19 cellular contexts compared by ENCODE assay signal in the genomic region with DNA sequence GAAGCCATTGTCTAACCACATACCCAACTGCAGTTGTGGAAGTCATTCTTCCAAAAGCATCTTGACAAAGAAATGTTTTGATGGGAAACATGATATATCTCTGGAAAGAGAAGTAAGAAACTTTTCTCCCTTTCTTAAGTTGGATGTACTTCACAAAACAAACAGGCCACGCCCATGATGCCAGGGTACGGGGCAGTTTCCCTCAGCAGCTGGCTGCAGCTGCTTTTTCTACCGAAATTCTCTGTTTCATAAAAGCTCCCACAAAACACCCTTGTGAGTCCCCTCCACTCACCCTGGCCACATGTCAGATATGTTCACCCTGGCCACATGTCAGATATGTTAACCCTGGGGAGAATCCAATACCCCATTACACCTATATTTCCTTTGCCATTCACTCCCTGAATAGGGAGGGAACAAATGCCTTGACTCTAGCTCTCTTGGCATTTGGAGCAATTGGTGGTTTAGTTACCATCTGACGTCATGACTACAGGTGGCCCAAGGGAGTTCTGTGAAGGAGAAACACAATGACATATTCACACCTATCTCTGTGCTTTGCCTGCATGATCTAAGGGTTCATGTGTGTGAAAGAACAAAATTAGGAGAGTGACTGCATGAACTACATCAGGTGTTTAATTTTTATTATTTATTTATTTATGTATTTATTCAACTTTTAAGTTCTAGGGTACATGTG.
A peak's percentile ranks its signal among the peaks of the same experiment; 100 is the strongest.
DNase-seq lines count a peak whose midpoint lies in the region; ATAC-seq, FAIRE-seq and TF ChIP-seq lines count a peak whose summit lies in the region.
"Had no signal": no experiment of that assay in that cellular context is flagged by ENCODE, and none has a peak within 500 bp of the region (broad histone marks: within the 10 kb centered on the region; RNA-seq: fewer than 3 reads in every experiment).

No MANE protein-coding gene starts in this region.

- SMC1A ChIA-PET in GM12878 (lab: Charles Lee; ENCODE audit: uncharacterized antibody, unreplicated experiment) = interaction anchor here (0.6 to 2.2 kb wide), 5 partner anchors 11 to 37 kb away, joined by 3 to 9 read pairs (median 4); no protein-coding TSS in a partner anchor

- H3K4me1 ChIP-seq in KMS-11 (ENCODE audit: low read depth, poor library complexity, severe bottlenecking) (peaks cover 17% of the 10 kb centered on the region), GM12878 (ENCODE audit: control insufficient read depth, insufficient read depth, low read length) (peaks cover 9% of the 10 kb centered on the region), heart left ventricle (peaks cover 0 to 37% (median 16%) of the 10 kb centered on the region in 12 donors)
- H3K4me1 ChIP-seq: Peyer's patch had no signal

- in situ Hi-C loops in GM12878 (cut with MboI) = no loop called here

- H4K20me1 ChIP-seq in KMS-11 (ENCODE audit: insufficient read depth) (no peaks in the 10 kb centered on the region), GM12878 (ENCODE audit: control insufficient read depth, insufficient read depth) (no peaks in the 10 kb centered on the region)

- H3K4me1 Mint-ChIP-seq in osteocyte (ENCODE audit: unreplicated experiment) = peaks cover 52% of the 10 kb centered on the region
- H3K4me1 Mint-ChIP-seq: CD8-positive, alpha-beta memory T cell; T-helper 17 cell had no signal

- H3K79me2 ChIP-seq in KMS-11 (ENCODE audit: insufficient read depth, low read depth) = no peaks in the 10 kb centered on the region
- H3K79me2 ChIP-seq in GM12878 (ENCODE audit: control insufficient read depth, insufficient read depth, low read length) = no peaks in the 10 kb centered on the region

- H3K9me3 Mint-ChIP-seq in osteocyte (ENCODE audit: unreplicated experiment) = peaks cover 15% of the 10 kb centered on the region
- H3K9me3 Mint-ChIP-seq: CD8-positive, alpha-beta memory T cell had no signal

- ATAC-seq in GM12878 (peak; percentile 89), heart left ventricle (no peak)
- ATAC-seq: SK-N-SH treated with all-trans-retinoic acid at 6 μM for 48 hours, T-helper 17 cell had no signal

- RAD21 ChIA-PET in GM12878 (lab: Charles Lee; ENCODE audit: unreplicated experiment) = no interaction called here

- peak overlapping the region; percentile 52 for H3K27ac Mint-ChIP-seq in osteocyte (ENCODE audit: unreplicated experiment)
- H3K27ac Mint-ChIP-seq: CD8-positive, alpha-beta memory T cell; T-helper 17 cell had no signal

- no peaks in the 10 kb centered on the region for H3K27me3 Mint-ChIP-seq in osteocyte (ENCODE audit: unreplicated experiment)
- H3K27me3 Mint-ChIP-seq: CD8-positive, alpha-beta memory T cell; T-helper 17 cell had no signal

- TF ChIP-seq RAD21 in GM12878 (IDR thresholded peaks at IDR 0.05; ENCODE audit: insufficient read depth, low read depth, low read length) = no peak

- peak overlapping the region; percentile 12; the same call in 1 of the 2 replicates for H3K27ac ChIP-seq in KMS-11
- H3K27ac ChIP-seq in GM12878 (ENCODE audit: control insufficient read depth, insufficient read depth) = peak overlapping the region; percentile 41; the same call in 1 of the 2 replicates
- no peak overlapping the region for H3K27ac ChIP-seq in heart left ventricle
- H3K27ac ChIP-seq: Peyer's patch had no signal

- DNase-seq in GM12865 (ENCODE audit: low read depth) = peak; percentile 72
- no peak for DNase-seq in GM12878 (ENCODE audit: low read depth, low spot score)
- DNase-seq in osteocyte (ENCODE audit: extremely low spot score, unreplicated experiment) = no peak
- DNase-seq in frontal cortex (ENCODE audit: low spot score in 2 of 2) = no peak
- DNase-seq in heart left ventricle = no peak
- DNase-seq in SW480 (ENCODE audit: low spot score) = no peak
- no peak for DNase-seq in NCI-H510A (lab: John Stamatoyannopoulos, UW)
- DNase-seq: ACHN; CD8-positive, alpha-beta memory T cell; GOT3; NCI-H1436 treated with DMSO at 0.1 percent for 48 hours; NCI-H2081; NCI-H446; NCI-H774; Peyer's patch; Right ventricle myocardium superior; T-helper 17 cell had no signal

- H3K9ac ChIP-seq in KMS-11 = no peak overlapping the region
- H3K9ac ChIP-seq in GM12878 (ENCODE audit: control insufficient read depth, insufficient read depth, low read length) = no peak overlapping the region

- H3K4me2 ChIP-seq in KMS-11 = peak overlapping the region; percentile 34; the same call in 1 of the 2 replicates
- H3K4me2 ChIP-seq in GM12878 (ENCODE audit: control insufficient read depth, insufficient read depth) = peak overlapping the region; percentile 19; the same call in 1 of the 2 replicates

- H2AFZ ChIP-seq in KMS-11 (ENCODE audit: low read depth) (no peak overlapping the region), GM12878 (ENCODE audit: control insufficient read depth, low read depth, low read length) (peak overlapping the region; percentile 42)

- CTCF ChIA-PET in GM12878 (lab: Yijun Ruan, JAX) = interaction anchor here (0.6 kb wide), 1 partner anchor 21 kb away, joined by 4 read pairs; no protein-coding TSS in a partner anchor

- H3K36me3 Mint-ChIP-seq in osteocyte (ENCODE audit: unreplicated experiment) = peaks cover 17% of the 10 kb centered on the region

- no peak for TF ChIP-seq POLR2A in GM12878 (IDR thresholded peaks at IDR 0.05; ENCODE audit: low read depth, low read length)
- no peak for TF ChIP-seq POLR2A in heart left ventricle (IDR thresholded peaks at IDR 0.05)

- H3K9me3 ChIP-seq in GM12878 (replicated peaks; ENCODE audit: control insufficient read depth, insufficient read depth, low read length) (peaks cover 2% of the 10 kb centered on the region; the same call in 1 of the 3 replicates), heart left ventricle (peaks cover 0 to 6% (median 0%) of the 10 kb centered on the region in 12 donors)
- H3K9me3 ChIP-seq: Peyer's patch had no signal

- TF ChIP-seq CTCF in GM12865 (IDR thresholded peaks at IDR 0.05; ENCODE audit: insufficient read depth, low read depth, low read length, missing control alignments) (no peak), KMS-11 (conservative IDR thresholded peaks at IDR 0.05; ENCODE audit: low read depth, low read length) (no peak), GM12878 (IDR thresholded peaks at IDR 0.05 in 2 of 3, conservative IDR thresholded peaks at IDR 0.05 in 1 of 3; ENCODE audit: control insufficient read depth in 2 of 3, extremely low read depth in 1 of 3, insufficient read depth in 1 of 3, low read depth in 3 of 3, low read length in 3 of 3) (no peak), osteocyte (IDR thresholded peaks at IDR 0.05) (no peak), heart left ventricle (IDR thresholded peaks at IDR 0.05) (no peak)

- no peaks in the 10 kb centered on the region for H3K36me3 ChIP-seq in KMS-11 (ENCODE audit: insufficient read depth)
- H3K36me3 ChIP-seq in GM12878 (ENCODE audit: control insufficient read depth in 2 of 2, insufficient read depth in 2 of 2, low read length in 1 of 2) = no peaks in the 10 kb centered on the region; a peak in 1 of 4 replicates
- no peaks in the 10 kb centered on the region for H3K36me3 ChIP-seq in heart left ventricle
- H3K36me3 ChIP-seq: Peyer's patch had no signal

- POLR2A ChIA-PET in GM12878 (lab: Charles Lee) = interaction anchor here (0.6 kb wide), 1 partner anchor 46 kb away, joined by 4 read pairs; no protein-coding TSS in a partner anchor

- BruUV-seq in GM12878 (replicated peaks; lab: Mats Ljungman, UMichigan) = no TSS peak

- 90% methylated on average over 4 of the region's 4 CpGs for WGBS in GM12878 (ENCODE audit: insufficient coverage, insufficient replicate concordance, low lambda C conversion rate, missing lambda C conversion rate)
- 88 to 99% (median 94%) methylated on average over 4 of the region's 4 CpGs for WGBS in heart left ventricle, 4 donors

- FAIRE-seq in GM12878 (lab: Jason Lieb, UNC) (peak; percentile 35), frontal cortex (lab: Jason Lieb, UNC) (no peak)

- no peak for TF ChIP-seq EP300 in GM12878 (IDR thresholded peaks at IDR 0.05; ENCODE audit: borderline replicate concordance in 1 of 2, control insufficient read depth in 1 of 2, low read depth in 2 of 2, low read length in 2 of 2)

- intact Hi-C loops in GM12878 (cut with micrococcal nuclease; ENCODE audit: unreplicated experiment) (no loop called here), heart left ventricle (cut with DNase I) (loop anchor here in 1 of 10 donors (5.0 kb wide), 1 partner anchor 33 kb away; no protein-coding TSS in a partner anchor)

- H3K4me3 ChIP-seq in GM12865 (ENCODE audit: low read depth, low read length) (no peak overlapping the region), KMS-11 (IDR thresholded peaks at IDR 0.05; ENCODE audit: insufficient read depth, low read depth, low read length) (no peak overlapping the region), GM12878 (no peak overlapping the region), heart left ventricle (no peak overlapping the region)
- H3K4me3 ChIP-seq: Peyer's patch had no signal

- H3K27me3 ChIP-seq in KMS-11 (ENCODE audit: insufficient read depth, low read depth) (no peaks in the 10 kb centered on the region), GM12878 (replicated peaks in 1 of 2; ENCODE audit: control insufficient read depth in 2 of 2, insufficient read depth in 2 of 2, low read length in 1 of 2) (no peaks in the 10 kb centered on the region), heart left ventricle (no peaks in the 10 kb centered on the region)
- H3K27me3 ChIP-seq: Peyer's patch had no signal

- H3K4me3 Mint-ChIP-seq in osteocyte (ENCODE audit: unreplicated experiment) = no peak overlapping the region
- H3K4me3 Mint-ChIP-seq: CD8-positive, alpha-beta memory T cell; T-helper 17 cell had no signal

TF ChIP-seq in GM12878, 131 proteins besides CTCF, POLR2A, EP300 and RAD21:
- TF ChIP-seq IKZF1 (conservative IDR thresholded peaks at IDR 0.05) = peak; percentile 36; the same call in 1 of the 2 replicates
- TF ChIP-seq RELA (IDR thresholded peaks at IDR 0.05; ENCODE audit: borderline replicate concordance, partially characterized antibody) = no peak
- TF ChIP-seq ATF7 (IDR thresholded peaks at IDR 0.05; ENCODE audit: low read depth) = peak; percentile 84
- peak; percentile 65 for TF ChIP-seq MEF2B (IDR thresholded peaks at IDR 0.05; ENCODE audit: partially characterized antibody, poor library complexity, severe bottlenecking)
- TF ChIP-seq TCF3 (IDR thresholded peaks at IDR 0.05; ENCODE audit: borderline replicate concordance, insufficient read depth, low read depth, low read length) = peak; percentile 85; the same call in 1 of the 2 replicates
- TF ChIP-seq STAT1 (conservative IDR thresholded peaks at IDR 0.05) = no peak
- TF ChIP-seq PAX5 (IDR thresholded peaks at IDR 0.05; ENCODE audit: borderline replicate concordance, low read depth, low read length) = no peak
- peak; percentile 57 for TF ChIP-seq CREM (IDR thresholded peaks at IDR 0.05; ENCODE audit: low read depth)
- TF ChIP-seq TCF12 (IDR thresholded peaks at IDR 0.05; ENCODE audit: low read depth, low read length) = peak; percentile 90

Comparison
In these comparisons a context has a peak if more than half of its experiments do, and no peak if none do; other contexts are left out.
1. H3K27ac ChIP-seq: peak in KMS-11 (single experiment) and GM12878 (single experiment); none in heart left ventricle (0 of 12).